Comparison of ENCODE assay signal across 8 cellular contexts in the genomic region with DNA sequence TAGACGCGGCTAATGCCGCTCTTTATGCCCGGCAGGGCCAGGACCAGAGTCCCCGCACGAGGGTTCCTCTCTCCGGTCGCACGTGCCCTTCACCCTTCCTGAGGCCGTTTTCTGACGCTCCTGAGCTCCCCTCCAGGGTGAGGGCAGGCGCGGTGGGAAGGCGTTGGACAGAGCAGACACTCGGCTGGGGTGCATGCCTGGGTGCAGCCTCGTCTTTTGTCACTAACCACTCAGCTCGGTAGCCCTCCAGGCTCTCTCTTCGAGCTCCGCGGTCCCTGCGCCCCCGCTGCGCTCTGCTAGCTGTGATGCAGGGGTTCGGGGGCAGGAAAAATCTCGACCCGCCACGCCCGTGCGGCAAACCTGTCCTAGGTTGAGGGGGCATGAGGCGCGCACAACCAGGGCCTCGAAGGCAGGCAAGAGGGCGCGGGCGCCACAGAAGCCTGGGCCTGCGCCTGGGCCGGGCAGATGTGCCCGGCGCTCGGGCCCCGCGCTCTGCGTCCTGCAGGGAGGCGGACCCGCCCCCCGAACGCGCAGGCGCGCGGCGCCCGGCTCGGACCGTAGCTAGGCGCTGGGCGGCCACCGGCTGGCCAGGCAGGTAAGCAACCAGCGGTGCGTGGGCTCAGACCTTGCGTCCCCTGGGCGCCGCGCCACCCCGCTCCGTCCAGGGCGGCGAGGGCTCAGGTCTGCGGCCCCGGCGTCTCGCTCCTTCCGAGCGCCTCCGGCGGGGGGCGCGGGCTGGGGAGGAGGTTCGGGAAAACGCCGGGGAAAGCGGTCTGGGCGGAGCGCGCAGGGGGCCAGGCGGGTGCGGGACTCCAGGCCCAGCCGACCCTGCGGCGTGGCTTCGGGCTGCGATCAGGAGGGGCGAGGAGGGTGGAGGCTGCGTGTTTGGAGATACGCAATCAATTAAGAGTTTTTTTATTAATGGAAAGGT.
DNase-seq lines count a peak whose midpoint lies in the region; ATAC-seq and TF ChIP-seq lines count a peak whose summit lies in the region.

TSS of gene L3MBTL1 (plus strand) at position 548 of the 931 bp plus-strand sequence. CDS start 5,807 bp downstream, outside the sequence.

- no peak for ATAC-seq in GM21360 (IDR thresholded peaks at IDR 0.05; ENCODE audit: unreplicated experiment)

- no peak within 1 kb of the TSS for H3K27ac ChIP-seq in brain microvascular endothelial cell

- H3K27me3 ChIP-seq in brain microvascular endothelial cell (replicated peaks) = peaks cover 9% of the 10 kb centered on the region

- H3K4me3 ChIP-seq in brain microvascular endothelial cell (ENCODE audit: low read depth, low read length) (peak within 1 kb of the TSS; percentile 65), iPS-18c (ENCODE audit: insufficient read depth, low read depth, low read length) (peak within 1 kb of the TSS; percentile 80), skeletal muscle cell (ENCODE audit: low read depth, low read length) (peak within 1 kb of the TSS; percentile 66)

- no peaks in the 10 kb centered on the region for H3K36me3 ChIP-seq in brain microvascular endothelial cell (replicated peaks)

- TF ChIP-seq CTCF in brain microvascular endothelial cell (IDR thresholded peaks at IDR 0.05; ENCODE audit: low read depth, low read length, missing control alignments) = no peak

- peaks cover 3% of the 10 kb centered on the region for H3K9me3 ChIP-seq in iPS-18c (ENCODE audit: control insufficient read depth, insufficient read depth, low read length)

- DNase-seq in NCI-H2171 (lab: John Stamatoyannopoulos, UW) (peak; percentile 20), NCI-H2171 treated with DMSO at 0.1 percent for 48 hours (lab: John Stamatoyannopoulos, UW) (no peak), NCI-H526 treated with DMSO at 0.1 percent for 48 hours (lab: John Stamatoyannopoulos, UW) (peak; percentile 33), brain microvascular endothelial cell (no peak), skeletal muscle cell (ENCODE audit: low read depth) (no peak), T-helper 9 cell (no peak)

- in situ Hi-C loops in brain microvascular endothelial cell (cut with HindIII; ENCODE audit: low pct_ligation_motif_present, low sequenced_read_pairs) = no loop called here

Comparison
In these comparisons a context has a peak if more than half of its experiments do, and no peak if none do; other contexts are left out.
1. DNase-seq: peak in NCI-H2171 (single experiment) and NCI-H526 treated with DMSO at 0.1 percent for 48 hours (single experiment); none in NCI-H2171 treated with DMSO at 0.1 percent for 48 hours (single experiment), brain microvascular endothelial cell (single experiment), skeletal muscle cell (single experiment) and T-helper 9 cell (single experiment).
2. Peak in every context shown above with its lines, with median percentiles within 50 percentile points of each other: H3K4me3 ChIP-seq.